In genomic region chrX:16745659-16746058, GRCh38 we compare ENCODE assay signal across 1 cellular context.
TF ChIP-seq lines count a peak whose summit lies in the region.

No MANE protein-coding gene starts in this region.

TF ChIP-seq in HepG2, 621 proteins besides CTCF, POLR2A, EP300 and RAD21 (continued from another document and continues in another):
- peak; percentile 56; the same call in 1 of the 2 replicates for TF ChIP-seq ZBTB33 (CRISPR knock-in tag; IDR thresholded peaks at IDR 0.05)
- TF ChIP-seq TBL1XR1 (IDR thresholded peaks at IDR 0.05; ENCODE audit: borderline replicate concordance, low read length, partially characterized antibody), result peak; percentile 41
- TF ChIP-seq ZNF253 (CRISPR knock-in tag; IDR thresholded peaks at IDR 0.05; ENCODE audit: borderline replicate concordance), result no peak
- no peak for TF ChIP-seq THAP7 (CRISPR knock-in tag; IDR thresholded peaks at IDR 0.05)
- no peak for TF ChIP-seq MEF2D (CRISPR knock-in tag; IDR thresholded peaks at IDR 0.05)
- no peak for TF ChIP-seq FOXA1 (IDR thresholded peaks at IDR 0.05)
- TF ChIP-seq FOXA1 (CRISPR knock-in tag; IDR thresholded peaks at IDR 0.05), result peak; percentile 55
- peak; percentile 41 for TF ChIP-seq FOXP4 (CRISPR knock-in tag; IDR thresholded peaks at IDR 0.05)
- TF ChIP-seq ZBTB44 (CRISPR knock-in tag; IDR thresholded peaks at IDR 0.05), result no peak
- 0 out of 2 replicates have a peak, but pooled peaks have one; percentile 22 for TF ChIP-seq ZNF331 (CRISPR knock-in tag; IDR thresholded peaks at IDR 0.05)
- TF ChIP-seq ZNF484 (CRISPR knock-in tag; IDR thresholded peaks at IDR 0.05; ENCODE audit: borderline replicate concordance, low read depth), result no peak
- no peak for TF ChIP-seq KDM6A (CRISPR knock-in tag; IDR thresholded peaks at IDR 0.05; ENCODE audit: low read depth)
- 0 out of 2 replicates have a peak, but pooled peaks have one; percentile 45 for TF ChIP-seq HDAC1 (CRISPR knock-in tag; IDR thresholded peaks at IDR 0.05)
- peak; percentile 39; the same call in 1 of the 2 replicates for TF ChIP-seq RERE (CRISPR knock-in tag; IDR thresholded peaks at IDR 0.05; ENCODE audit: low read depth)
- no peak for TF ChIP-seq CENPX (CRISPR knock-in tag; IDR thresholded peaks at IDR 0.05)
- TF ChIP-seq TBX2 (CRISPR knock-in tag; IDR thresholded peaks at IDR 0.05; ENCODE audit: borderline replicate concordance), result 0 out of 2 replicates have a peak, but pooled peaks have one; percentile 37
- TF ChIP-seq SP5 (CRISPR knock-in tag; IDR thresholded peaks at IDR 0.05; ENCODE audit: borderline replicate concordance, low read depth), result no peak
- no peak for TF ChIP-seq ZNF724P (CRISPR knock-in tag; IDR thresholded peaks at IDR 0.05; ENCODE audit: borderline replicate concordance)
- TF ChIP-seq HIVEP1 (CRISPR knock-in tag; IDR thresholded peaks at IDR 0.05), result no peak
- TF ChIP-seq ZBTB34 (CRISPR knock-in tag; IDR thresholded peaks at IDR 0.05), result no peak
- no peak for TF ChIP-seq MXD3 (CRISPR knock-in tag; IDR thresholded peaks at IDR 0.05)
- TF ChIP-seq SOX13 (IDR thresholded peaks at IDR 0.05), result peak; percentile 74
- TF ChIP-seq SOX13 (CRISPR knock-in tag; conservative IDR thresholded peaks at IDR 0.05 in 1 of 2, IDR thresholded peaks at IDR 0.05 in 1 of 2), result peak in 1 of 2 experiments; percentile 93; a peak in 2 of 4 replicates
- no peak for TF ChIP-seq BATF2 (CRISPR knock-in tag; IDR thresholded peaks at IDR 0.05)
- TF ChIP-seq DPF2 (CRISPR knock-in tag; IDR thresholded peaks at IDR 0.05; ENCODE audit: borderline replicate concordance, low read depth), result no peak
- no peak for TF ChIP-seq RBM39 (IDR thresholded peaks at IDR 0.05; ENCODE audit: low read depth, low read length, poor library complexity, severe bottlenecking)
- no peak for TF ChIP-seq CBX5 (CRISPR knock-in tag; IDR thresholded peaks at IDR 0.05; ENCODE audit: borderline replicate concordance)
- no peak for TF ChIP-seq ZNF12 (CRISPR knock-in tag; IDR thresholded peaks at IDR 0.05)
- TF ChIP-seq PBX3 (CRISPR knock-in tag; IDR thresholded peaks at IDR 0.05; ENCODE audit: borderline replicate concordance), result no peak
- TF ChIP-seq ELF3 (CRISPR knock-in tag; IDR thresholded peaks at IDR 0.05), result 0 out of 2 replicates have a peak, but pooled peaks have one; percentile 19
- TF ChIP-seq GATAD2A (CRISPR knock-in tag; IDR thresholded peaks at IDR 0.05), result peak; percentile 77
- TF ChIP-seq SKIL (CRISPR knock-in tag; IDR thresholded peaks at IDR 0.05; ENCODE audit: borderline replicate concordance), result peak; percentile 72; the same call in 1 of the 2 replicates
- no peak for TF ChIP-seq BHLHE40 (IDR thresholded peaks at IDR 0.05; ENCODE audit: low read length)
- no peak for TF ChIP-seq ZBTB8A (CRISPR knock-in tag; IDR thresholded peaks at IDR 0.05; ENCODE audit: borderline replicate concordance, low read depth)
- TF ChIP-seq RAD51 (IDR thresholded peaks at IDR 0.05; ENCODE audit: borderline replicate concordance), result no peak
- peak; percentile 27; the same call in 1 of the 2 replicates for TF ChIP-seq FOXO1 (CRISPR knock-in tag; IDR thresholded peaks at IDR 0.05)
- TF ChIP-seq AKAP8 (CRISPR knock-in tag; IDR thresholded peaks at IDR 0.05), result no peak
- TF ChIP-seq MEIS2 (CRISPR knock-in tag; IDR thresholded peaks at IDR 0.05), result peak; percentile 26; the same call in 1 of the 2 replicates
- TF ChIP-seq GATAD1 (CRISPR knock-in tag; IDR thresholded peaks at IDR 0.05), result no peak
- peak; percentile 34; the same call in 1 of the 2 replicates for TF ChIP-seq HDAC2 (CRISPR knock-in tag; IDR thresholded peaks at IDR 0.05)
- TF ChIP-seq RCOR2 (CRISPR knock-in tag; IDR thresholded peaks at IDR 0.05), result 0 out of 2 replicates have a peak, but pooled peaks have one; percentile 27
- no peak for TF ChIP-seq THYN1 (CRISPR knock-in tag; IDR thresholded peaks at IDR 0.05; ENCODE audit: borderline replicate concordance, low read depth)
- no peak for TF ChIP-seq ZMYM2 (CRISPR knock-in tag; IDR thresholded peaks at IDR 0.05)
- TF ChIP-seq ZNF549 (CRISPR knock-in tag; IDR thresholded peaks at IDR 0.05), result no peak
